ENCODE assay signal across 8 cellular contexts in genomic region chr2:207163815-207164747, GRCh38. TPM values are rescaled to one million over a fixed set of nuclear protein-coding genes. Genes with fewer than 3 reads are reported as not detected.
DNase-seq lines count a peak whose midpoint lies in the region; ATAC-seq and TF ChIP-seq lines count a peak whose summit lies in the region.

No MANE protein-coding gene starts in this region.

- peak overlapping the region; percentile 3; the same call in 1 of the 2 replicates for H3K4me3 ChIP-seq in Karpas-422 (ENCODE audit: low read length)
- peak overlapping the region; percentile 91 for H3K4me3 ChIP-seq in adipocyte (ENCODE audit: low read length)
- peak overlapping the region; percentile 57 to 98 (median 82) for H3K4me3 ChIP-seq in heart right ventricle
- peak overlapping the region; percentile 82 for H3K4me3 ChIP-seq in parathyroid adenoma (ENCODE audit: low read depth, low read length)

- no peaks in the 10 kb centered on the region for H3K79me2 ChIP-seq in Karpas-422 (ENCODE audit: low read length)
- H3K79me2 ChIP-seq in parathyroid adenoma = peaks cover 23% of the 10 kb centered on the region

- H3K4me1 ChIP-seq in Karpas-422 (ENCODE audit: low read length) = peaks cover 40% of the 10 kb centered on the region
- peaks cover 62% of the 10 kb centered on the region for H3K4me1 ChIP-seq in adipocyte (ENCODE audit: control insufficient read depth, insufficient read depth, low read length)
- peaks cover 7 to 64% (median 59%) of the 10 kb centered on the region in 9 donors for H3K4me1 ChIP-seq in heart right ventricle
- peaks cover 6% of the 10 kb centered on the region for H3K4me1 ChIP-seq in parathyroid adenoma

- TF ChIP-seq CTCF in heart right ventricle (IDR thresholded peaks at IDR 0.05) (no peak), parathyroid adenoma (IDR thresholded peaks at IDR 0.05) (no peak)

- H3K27me3 ChIP-seq in Karpas-422 (ENCODE audit: low read length) = 0 out of 2 replicates have a peak, but pooled peaks cover 2% of the 10 kb centered on the region
- no peaks in the 10 kb centered on the region for H3K27me3 ChIP-seq in adipocyte (replicated peaks; ENCODE audit: control insufficient read depth, insufficient read depth, low read length)
- H3K27me3 ChIP-seq in heart right ventricle = no peaks in the 10 kb centered on the region
- no peaks in the 10 kb centered on the region for H3K27me3 ChIP-seq in parathyroid adenoma (ENCODE audit: control insufficient read depth, insufficient read depth, low read length)

- H3K9ac ChIP-seq in Karpas-422 (ENCODE audit: low read length) (no peak overlapping the region), adipocyte (ENCODE audit: low read length) (peak overlapping the region; percentile 99), parathyroid adenoma (peak overlapping the region; percentile 22)

- H3K9me3 ChIP-seq in Karpas-422 (ENCODE audit: low read length) (no peaks in the 10 kb centered on the region), adipocyte (ENCODE audit: control insufficient read depth, low read length) (no peaks in the 10 kb centered on the region), heart right ventricle (no peaks in the 10 kb centered on the region), parathyroid adenoma (ENCODE audit: control insufficient read depth, low read length) (no peaks in the 10 kb centered on the region)

- H3K27ac ChIP-seq in Karpas-422 (ENCODE audit: low read length) = no peak overlapping the region
- peak overlapping the region; percentile 96 to 100 (median 100) for H3K27ac ChIP-seq in heart right ventricle
- H3K27ac ChIP-seq in parathyroid adenoma = peak overlapping the region; percentile 99

- no peaks in the 10 kb centered on the region for H3K36me3 ChIP-seq in Karpas-422 (ENCODE audit: insufficient read depth, low read length)
- H3K36me3 ChIP-seq in adipocyte (ENCODE audit: control insufficient read depth, insufficient read depth, low read length, severe bottlenecking) = no peaks in the 10 kb centered on the region
- peaks cover 0 to 5% (median 0%) of the 10 kb centered on the region in 9 donors for H3K36me3 ChIP-seq in heart right ventricle
- H3K36me3 ChIP-seq in parathyroid adenoma (ENCODE audit: control insufficient read depth, insufficient read depth, low read length) = no peaks in the 10 kb centered on the region

- peak in 7 of 8 donors; percentile 3 to 66 (median 33) for ATAC-seq in heart right ventricle
- no peak for ATAC-seq in GM21367 (IDR thresholded peaks at IDR 0.05; ENCODE audit: unreplicated experiment)
- ATAC-seq in GM21717 (IDR thresholded peaks at IDR 0.05; ENCODE audit: unreplicated experiment) = no peak

- DNase-seq in DMS53 (lab: John Stamatoyannopoulos, UW) (peak; percentile 62), Karpas-422 (no peak), adipocyte (ENCODE audit: low read depth) (peak; percentile 65), heart right ventricle (peak; percentile 61 to 69), 8988T (no peak)

- 1% methylated on average over 20 of the region's 20 CpGs for WGBS in heart right ventricle, 2 donors

- intact Hi-C loops in heart right ventricle (cut with DNase I) = loop anchor here in 9 of 10 donors (2.0 to 10.0 kb wide), 13 partner anchors 29 to 359 kb away; no protein-coding TSS in a partner anchor

- peak overlapping the region; percentile 40 for H3K4me2 ChIP-seq in Karpas-422 (ENCODE audit: low read depth, low read length, poor library complexity, severe bottlenecking)
- H3K4me2 ChIP-seq in parathyroid adenoma (ENCODE audit: low read length) = peak overlapping the region; percentile 15

- H2AFZ ChIP-seq in Karpas-422 (ENCODE audit: low read length) = no peak overlapping the region
- H2AFZ ChIP-seq in parathyroid adenoma = peak overlapping the region; percentile 58

- 0 out of 2 replicates have a peak, but pooled peaks cover 4% of the 10 kb centered on the region for H4K20me1 ChIP-seq in Karpas-422 (ENCODE audit: insufficient read depth, low read depth, low read length)

- H3K9me2 ChIP-seq in Karpas-422 (replicated peaks; ENCODE audit: insufficient read depth, low read length) = no peaks in the 10 kb centered on the region

RNA-seq across cellular contexts. Expression of gene KLF7, which starts 1.7 kb away (rescaled TPM):
- total RNA-seq in Karpas-422 (2014; rRNA removed; shearing (Covaris generic); ENCODE audit: low replicate concordance) = 6.5 and 8.8 TPM in 2 replicates
- total RNA-seq in heart right ventricle = 10 to 100 TPM; 21.8 to 51.8 (median 30.8) TPM
- 1 to 10 TPM; 5.0 to 5.6 TPM for polyA plus RNA-seq in heart right ventricle

Comparison
In these comparisons a context has a peak if more than half of its experiments do, and no peak if none do; other contexts are left out.
1. DNase-seq: peak in DMS53 (single experiment), adipocyte (single experiment) and heart right ventricle (2 of 2); none in Karpas-422 (single experiment) and 8988T (single experiment).
2. H3K4me3 ChIP-seq: peak in every context shown above with its lines; median percentile 91 in adipocyte; 82 in heart right ventricle; 82 in parathyroid adenoma; 3 in Karpas-422.
3. ATAC-seq: peak in heart right ventricle (7 of 8); none in GM21367 (single experiment) and GM21717 (single experiment).